In the genomic region with DNA sequence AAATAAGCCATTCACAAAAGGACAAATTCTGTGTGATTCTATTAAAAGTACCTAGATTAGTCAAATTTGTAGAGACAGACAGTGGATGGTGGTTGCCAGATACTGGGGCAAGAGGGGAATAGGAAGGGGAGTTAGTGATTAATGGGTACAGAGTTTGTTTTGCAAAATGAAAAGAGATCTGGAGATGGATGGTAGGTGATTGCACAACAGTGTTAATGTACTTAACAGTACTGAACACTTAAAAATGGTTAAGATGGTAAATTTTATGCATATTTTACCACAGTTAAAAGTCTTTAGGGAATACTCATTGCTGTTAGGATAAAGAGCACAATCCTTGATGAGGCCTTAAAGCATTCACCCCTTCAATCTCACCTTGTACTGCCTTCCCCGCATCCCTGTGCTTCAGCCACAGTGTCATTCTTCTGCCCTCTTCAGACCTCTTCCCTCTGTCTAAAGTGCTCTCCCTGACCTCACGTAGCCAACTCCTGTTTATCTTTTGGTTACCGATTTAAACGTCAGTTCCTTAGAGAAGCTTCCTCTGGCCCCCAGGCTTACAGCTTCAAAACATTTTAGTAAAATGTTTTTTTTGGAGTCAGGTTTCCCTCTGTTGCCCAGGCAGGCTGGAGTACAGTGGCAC, we compare ENCODE assay signal across 13 cellular contexts. TPM values are rescaled to one million over a fixed set of nuclear protein-coding genes. Genes with fewer than 3 reads are reported as not detected.
"Had no signal": no experiment of that assay in that cellular context is flagged by ENCODE, and none has a peak within 500 bp of the region (broad histone marks: within the 10 kb centered on the region; RNA-seq: fewer than 3 reads in every experiment).

No MANE protein-coding gene starts in this region.

- H3K4me1 ChIP-seq: colonic mucosa, sigmoid colon had no signal

- H3K4me3 ChIP-seq: colonic mucosa, sigmoid colon had no signal

- H3K4me1 Mint-ChIP-seq: nephron, WTC11 had no signal

- H3K4me3 Mint-ChIP-seq: nephron; stimulated activated naive CD8-positive, alpha-beta T cell treated with anti-CD3 and anti-CD28 coated beads, Interleukin-15, Interleukin-2, amounts not matched to agents 100 ng/mL and 50 ng/mL, for 24 hours; WTC11 had no signal

- H3K27me3 ChIP-seq: colonic mucosa, sigmoid colon had no signal

- H3K27ac Mint-ChIP-seq: nephron; stimulated activated naive CD8-positive, alpha-beta T cell treated with anti-CD3 and anti-CD28 coated beads, Interleukin-15, Interleukin-2, amounts not matched to agents 100 ng/mL and 50 ng/mL, for 24 hours; WTC11 had no signal

- DNase-seq: activated CD4-positive, alpha-beta T cell treated with anti-CD3 and anti-CD28 coated beads for 48 hours; activated effector memory CD4-positive, alpha-beta T cell treated with anti-CD3 and anti-CD28 coated beads, Interleukin-2, amount 50 U/mL, for 16 hours; colonic mucosa; effector CD4-positive, alpha-beta T cell; mammary epithelial cell; sigmoid colon; stimulated activated CD4-positive, alpha-beta T cell treated with anti-CD3 and anti-CD28 coated beads, Interleukin-12 subunit alpha, Interleukin-12 subunit beta, amount 100 ng/mL, for 4 hours; stimulated activated CD4-positive, alpha-beta T cell treated with anti-CD3 and anti-CD28 coated beads, Interleukin-2, amount 100 ng/mL, for 48 hours; T1000 had no signal

- ATAC-seq: WTC11 had no signal

- H3K27me3 Mint-ChIP-seq: stimulated activated naive CD8-positive, alpha-beta T cell treated with anti-CD3 and anti-CD28 coated beads, Interleukin-15, Interleukin-2, amounts not matched to agents 100 ng/mL and 50 ng/mL, for 24 hours had no signal

- H3K27ac ChIP-seq: colonic mucosa, sigmoid colon had no signal

- H3K9me3 Mint-ChIP-seq: nephron; stimulated activated naive CD8-positive, alpha-beta T cell treated with anti-CD3 and anti-CD28 coated beads, Interleukin-15, Interleukin-2, amounts not matched to agents 100 ng/mL and 50 ng/mL, for 24 hours; WTC11 had no signal

- H3K9me3 ChIP-seq: colonic mucosa, sigmoid colon had no signal

RNA-seq across cellular contexts. Expression of a gene that starts 54.6 kb away (rescaled TPM):
- total RNA-seq: osteoblast had no signal
